Comparison of ENCODE assay signal across 1 cellular context in genomic region chr18:37019157-37019571, GRCh38.
TF ChIP-seq lines count a peak whose summit lies in the region.

No MANE protein-coding gene starts in this region.

TF ChIP-seq in IMR-90, 13 proteins besides CTCF, POLR2A, EP300 and RAD21 (continued from another document):
- no peak for TF ChIP-seq ELK1 (IDR thresholded peaks at IDR 0.05; ENCODE audit: borderline replicate concordance, low read depth, low read length)
